25 cellular contexts compared by ENCODE assay signal in the genomic region with DNA sequence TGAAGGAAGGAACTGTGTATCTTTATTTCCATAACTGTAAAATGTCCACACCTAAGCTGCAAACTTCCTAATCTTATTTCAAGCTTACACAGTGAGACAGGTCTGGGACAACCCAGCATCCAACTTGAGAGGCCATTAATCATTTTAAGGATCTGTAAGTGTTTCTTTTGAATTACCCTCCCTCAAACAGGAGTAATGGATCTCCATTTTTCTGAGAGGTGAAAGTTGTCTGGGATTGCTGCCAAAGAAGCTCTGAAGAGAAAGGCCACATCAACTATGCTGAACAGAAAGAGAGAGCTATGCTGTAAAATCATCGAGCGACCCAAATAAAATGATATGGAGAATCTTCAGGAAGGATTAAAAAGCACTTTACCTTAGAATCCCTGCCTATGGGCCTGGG.
"Had no signal": no experiment of that assay in that cellular context is flagged by ENCODE, and none has a peak within 500 bp of the region (broad histone marks: within the 10 kb centered on the region; RNA-seq: fewer than 3 reads in every experiment).

No MANE protein-coding gene starts in this region.

- H3K27me3 Mint-ChIP-seq: activated naive CD8-positive, alpha-beta T cell treated with anti-CD3 and anti-CD28 coated beads, Interleukin-2, amount 10 ng/mL, durations not matched to agents 7 days and 5 days; progenitor cell of endocrine pancreas had no signal

- H3K4me1 ChIP-seq: gastrocnemius medialis, right lobe of liver, tibial nerve had no signal

- DNase-seq: activated CD4-positive, alpha-beta T cell treated with anti-CD3 and anti-CD28 coated beads for 48 hours; activated CD4-positive, alpha-beta T cell treated with anti-CD3 and anti-CD28 coated beads, Interleukin-2, amount 50 U/mL, for 48 hours; activated CD8-positive, alpha-beta memory T cell treated with anti-CD3 and anti-CD28 coated beads for 24 hours; activated effector memory CD4-positive, alpha-beta T cell treated with anti-CD3 and anti-CD28 coated beads, Interleukin-2, amount 50 U/mL, for 16 hours; activated naive CD4-positive, alpha-beta T cell treated with anti-CD3 and anti-CD28 coated beads for 36 hours; activated naive CD8-positive, alpha-beta T cell treated with anti-CD3 and anti-CD28 coated beads, Interleukin-2, amount 10 ng/mL, durations not matched to agents 7 days and 5 days; amniotic stem cell; brain microvascular endothelial cell; dorsolateral prefrontal cortex; effector memory CD4-positive, alpha-beta T cell; gastrocnemius medialis; glutamatergic neuron; midbrain; naive thymus-derived CD4-positive, alpha-beta T cell; ovary; right lobe of liver; stimulated activated CD4-positive, alpha-beta T cell treated with anti-CD3 and anti-CD28 coated beads, Interleukin-2, amount 100 ng/mL, for 48 hours; stimulated activated naive CD4-positive, alpha-beta T cell treated with Interleukin-2 at 50 U/mL for 16 hours; T1000; WERI-Rb-1 had no signal

- H3K4me3 Mint-ChIP-seq: activated naive CD4-positive, alpha-beta T cell treated with anti-CD3 and anti-CD28 coated beads for 36 hours; activated naive CD8-positive, alpha-beta T cell treated with anti-CD3 and anti-CD28 coated beads, Interleukin-2, amount 10 ng/mL, durations not matched to agents 7 days and 5 days; activated T-helper 1 cell treated with anti-CD3 and anti-CD28 coated beads, Interleukin-12 subunit alpha, Interleukin-12 subunit beta, Interleukin-2, Interleukin-4 antibody, amounts not matched to agents 30 ng/mL and 10 ng/mL and 1 ng/mL, durations not matched to agents 14 hours and 24 hours and 36 hours; naive thymus-derived CD4-positive, alpha-beta T cell had no signal

- H3K4me1 Mint-ChIP-seq: activated naive CD8-positive, alpha-beta T cell treated with anti-CD3 and anti-CD28 coated beads, Interleukin-2, amount 10 ng/mL, durations not matched to agents 7 days and 5 days; naive thymus-derived CD4-positive, alpha-beta T cell had no signal

- H3K27ac Mint-ChIP-seq: activated naive CD4-positive, alpha-beta T cell treated with anti-CD3 and anti-CD28 coated beads for 36 hours; activated naive CD8-positive, alpha-beta T cell treated with anti-CD3 and anti-CD28 coated beads, Interleukin-2, amount 10 ng/mL, durations not matched to agents 7 days and 5 days; activated T-helper 1 cell treated with anti-CD3 and anti-CD28 coated beads, Interleukin-12 subunit alpha, Interleukin-12 subunit beta, Interleukin-2, Interleukin-4 antibody, amounts not matched to agents 30 ng/mL and 10 ng/mL and 1 ng/mL, durations not matched to agents 14 hours and 24 hours and 36 hours; naive thymus-derived CD4-positive, alpha-beta T cell; progenitor cell of endocrine pancreas had no signal

- H3K27ac ChIP-seq: brain microvascular endothelial cell, coronary artery, dorsolateral prefrontal cortex, gastrocnemius medialis, ovary, right lobe of liver, tibial nerve, WERI-Rb-1 had no signal

- H3K9me3 Mint-ChIP-seq: activated naive CD4-positive, alpha-beta T cell treated with anti-CD3 and anti-CD28 coated beads for 36 hours; activated naive CD8-positive, alpha-beta T cell treated with anti-CD3 and anti-CD28 coated beads, Interleukin-2, amount 10 ng/mL, durations not matched to agents 7 days and 5 days; activated T-helper 1 cell treated with anti-CD3 and anti-CD28 coated beads, Interleukin-12 subunit alpha, Interleukin-12 subunit beta, Interleukin-2, Interleukin-4 antibody, amounts not matched to agents 30 ng/mL and 10 ng/mL and 1 ng/mL, durations not matched to agents 14 hours and 24 hours and 36 hours had no signal

- H3K36me3 Mint-ChIP-seq: activated naive CD8-positive, alpha-beta T cell treated with anti-CD3 and anti-CD28 coated beads, Interleukin-2, amount 10 ng/mL, durations not matched to agents 7 days and 5 days; naive thymus-derived CD4-positive, alpha-beta T cell had no signal

- H3K36me3 ChIP-seq: brain microvascular endothelial cell, gastrocnemius medialis, ovary, right lobe of liver, tibial nerve, WERI-Rb-1 had no signal

- ATAC-seq: activated CD4-positive, CD25-positive, alpha-beta regulatory T cell treated with anti-CD3 and anti-CD28 coated beads, Interleukin-2, amount 50 U/mL, for 24 hours; gastrocnemius medialis; naive thymus-derived CD4-positive, alpha-beta T cell; right lobe of liver had no signal

- H3K4me3 ChIP-seq: coronary artery, dorsolateral prefrontal cortex, gastrocnemius medialis, ovary, right lobe of liver, tibial nerve had no signal

- H3K27me3 ChIP-seq: brain microvascular endothelial cell, gastrocnemius medialis, ovary, right lobe of liver, tibial nerve had no signal

- H3K9me3 ChIP-seq: gastrocnemius medialis, ovary, right lobe of liver, tibial nerve had no signal
